ENCODE assay signal across 1 cellular context in the genomic region with DNA sequence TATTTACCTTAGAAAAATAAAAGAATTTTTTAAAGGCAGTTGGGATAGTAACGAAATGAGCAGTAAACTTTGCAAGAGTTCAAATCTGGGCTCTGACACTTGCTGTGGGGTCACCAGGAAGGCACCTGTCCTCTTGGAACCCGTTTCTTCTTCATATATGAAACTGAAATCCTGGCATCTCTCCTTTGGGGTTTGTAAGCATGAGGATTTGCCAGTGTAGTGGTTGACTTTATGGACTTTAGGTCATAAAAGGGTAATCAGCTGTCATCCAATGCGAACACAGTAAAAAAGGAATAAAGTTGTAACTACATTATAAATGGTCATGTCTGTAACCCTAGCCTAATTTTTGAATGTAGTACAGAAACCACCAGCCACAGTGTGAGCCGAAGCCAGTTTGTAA.
TF ChIP-seq lines count a peak whose summit lies in the region.

No MANE protein-coding gene starts in this region.

TF ChIP-seq in GM12878, 131 proteins besides CTCF, POLR2A, EP300 and RAD21:
- TF ChIP-seq, protein P1, sequence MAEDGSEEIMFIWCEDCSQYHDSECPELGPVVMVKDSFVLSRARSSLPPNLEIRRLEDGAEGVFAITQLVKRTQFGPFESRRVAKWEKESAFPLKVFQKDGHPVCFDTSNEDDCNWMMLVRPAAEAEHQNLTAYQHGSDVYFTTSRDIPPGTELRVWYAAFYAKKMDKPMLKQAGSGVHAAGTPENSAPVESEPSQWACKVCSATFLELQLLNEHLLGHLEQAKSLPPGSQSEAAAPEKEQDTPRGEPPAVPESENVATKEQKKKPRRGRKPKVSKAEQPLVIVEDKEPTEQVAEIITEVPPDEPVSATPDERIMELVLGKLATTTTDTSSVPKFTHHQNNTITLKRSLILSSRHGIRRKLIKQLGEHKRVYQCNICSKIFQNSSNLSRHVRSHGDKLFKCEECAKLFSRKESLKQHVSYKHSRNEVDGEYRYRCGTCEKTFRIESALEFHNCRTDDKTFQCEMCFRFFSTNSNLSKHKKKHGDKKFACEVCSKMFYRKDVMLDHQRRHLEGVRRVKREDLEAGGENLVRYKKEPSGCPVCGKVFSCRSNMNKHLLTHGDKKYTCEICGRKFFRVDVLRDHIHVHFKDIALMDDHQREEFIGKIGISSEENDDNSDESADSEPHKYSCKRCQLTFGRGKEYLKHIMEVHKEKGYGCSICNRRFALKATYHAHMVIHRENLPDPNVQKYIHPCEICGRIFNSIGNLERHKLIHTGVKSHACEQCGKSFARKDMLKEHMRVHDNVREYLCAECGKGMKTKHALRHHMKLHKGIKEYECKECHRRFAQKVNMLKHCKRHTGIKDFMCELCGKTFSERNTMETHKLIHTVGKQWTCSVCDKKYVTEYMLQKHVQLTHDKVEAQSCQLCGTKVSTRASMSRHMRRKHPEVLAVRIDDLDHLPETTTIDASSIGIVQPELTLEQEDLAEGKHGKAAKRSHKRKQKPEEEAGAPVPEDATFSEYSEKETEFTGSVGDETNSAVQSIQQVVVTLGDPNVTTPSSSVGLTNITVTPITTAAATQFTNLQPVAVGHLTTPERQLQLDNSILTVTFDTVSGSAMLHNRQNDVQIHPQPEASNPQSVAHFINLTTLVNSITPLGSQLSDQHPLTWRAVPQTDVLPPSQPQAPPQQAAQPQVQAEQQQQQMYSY (CRISPR knock-in tag; IDR thresholded peaks at IDR 0.05) = no peak
- 0 out of 2 replicates have a peak, but pooled peaks have one; percentile 11 for TF ChIP-seq PML (IDR thresholded peaks at IDR 0.05; ENCODE audit: low read length)
